In the genomic region with DNA sequence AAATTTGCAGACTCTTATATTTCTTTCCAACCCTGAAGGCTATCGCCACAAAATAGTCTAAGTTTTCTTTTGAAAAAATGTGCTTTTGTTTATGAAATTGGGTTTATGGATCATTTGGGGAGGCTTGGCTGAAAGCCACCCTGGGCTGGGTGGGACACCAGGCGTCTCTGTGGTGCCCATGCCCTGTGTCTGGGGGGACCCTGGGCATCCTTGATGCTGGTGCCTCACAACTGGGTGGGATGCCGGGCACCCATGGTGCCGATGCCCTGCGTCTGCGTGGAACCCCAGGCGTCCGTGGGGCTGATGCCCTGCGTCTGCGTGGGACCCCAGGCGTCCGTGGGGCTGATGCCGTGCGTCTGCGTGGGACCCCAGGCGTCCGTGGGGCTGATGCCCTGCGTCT, we compare ENCODE assay signal across 7 cellular contexts.
"Had no signal": no experiment of that assay in that cellular context is flagged by ENCODE, and none has a peak within 500 bp of the region (broad histone marks: within the 10 kb centered on the region; RNA-seq: fewer than 3 reads in every experiment).

No MANE protein-coding gene starts in this region.

- H3K4me3 ChIP-seq: breast epithelium, colonic mucosa, gastroesophageal sphincter, thoracic aorta, upper lobe of left lung had no signal

- H3K36me3 ChIP-seq: breast epithelium, colonic mucosa had no signal

- H3K27ac ChIP-seq: breast epithelium, colonic mucosa, dorsolateral prefrontal cortex, thoracic aorta, upper lobe of left lung had no signal

- H3K4me1 ChIP-seq: breast epithelium, colonic mucosa had no signal

- H3K9me3 ChIP-seq: breast epithelium, colonic mucosa, gastroesophageal sphincter, thoracic aorta, upper lobe of left lung had no signal

- DNase-seq: amniotic stem cell had no signal

- H3K27me3 ChIP-seq: breast epithelium, colonic mucosa, dorsolateral prefrontal cortex, gastroesophageal sphincter, upper lobe of left lung had no signal
